ENCODE assay signal across 2 cellular contexts in genomic region chr16:89201467-89202377, GRCh38.
TF ChIP-seq lines count a peak whose summit lies in the region.

No MANE protein-coding gene starts in this region.

TF ChIP-seq in Ishikawa, 13 proteins besides CTCF, POLR2A, EP300 and RAD21:
- TF ChIP-seq USF1 (IDR thresholded peaks at IDR 0.05), result peak; percentile 83
- TF ChIP-seq TEAD4 (IDR thresholded peaks at IDR 0.05), result no peak

TF ChIP-seq in K562, 482 proteins besides CTCF, POLR2A, EP300 and RAD21 (continues in another document):
- no peak for TF ChIP-seq ZNF197 (CRISPR knock-in tag; IDR thresholded peaks at IDR 0.05; ENCODE audit: low read depth)
- 0 out of 2 replicates have a peak, but pooled peaks have one; percentile 6 for TF ChIP-seq CTBP1 (IDR thresholded peaks at IDR 0.05; ENCODE audit: borderline replicate concordance)
- no peak for TF ChIP-seq NR2F6 (CRISPR knock-in tag; IDR thresholded peaks at IDR 0.05)
- TF ChIP-seq TEAD2 (tag; IDR thresholded peaks at IDR 0.05), result no peak
- peak; percentile 64 for TF ChIP-seq USF1 (CRISPR knock-in tag; IDR thresholded peaks at IDR 0.05)
- 0 out of 4 replicates have a peak, but pooled peaks of 1 of the 2 experiments have one; percentile 44 for TF ChIP-seq NONO (IDR thresholded peaks at IDR 0.05; ENCODE audit: low read depth in 2 of 2, low read length in 1 of 2)
- TF ChIP-seq PRPF4 (IDR thresholded peaks at IDR 0.05; ENCODE audit: insufficient read depth, low read depth, low read length, poor library complexity, severe bottlenecking), result no peak
- no peak for TF ChIP-seq NEUROD1 (IDR thresholded peaks at IDR 0.05; ENCODE audit: borderline replicate concordance, low read depth, low read length, partially characterized antibody)
- peak; percentile 44; the same call in 1 of the 2 replicates for TF ChIP-seq SP1 (CRISPR knock-in tag; IDR thresholded peaks at IDR 0.05)
- 0 out of 2 replicates have a peak, but pooled peaks have one; percentile 22 for TF ChIP-seq THAP12 (CRISPR knock-in tag; IDR thresholded peaks at IDR 0.05)
- no peak for TF ChIP-seq ZSCAN32 (CRISPR knock-in tag; IDR thresholded peaks at IDR 0.05)
- TF ChIP-seq THAP7 (CRISPR knock-in tag; IDR thresholded peaks at IDR 0.05), result no peak
- peak; percentile 88 for TF ChIP-seq VEZF1 (CRISPR knock-in tag; IDR thresholded peaks at IDR 0.05)
- TF ChIP-seq DMBX1 (CRISPR knock-in tag; IDR thresholded peaks at IDR 0.05; ENCODE audit: borderline replicate concordance), result no peak
- no peak for TF ChIP-seq ZNF146 (CRISPR knock-in tag; IDR thresholded peaks at IDR 0.05; ENCODE audit: unreplicated experiment)
- no peak for TF ChIP-seq HMG20A (CRISPR knock-in tag; conservative IDR thresholded peaks at IDR 0.05)
- TF ChIP-seq E2F6 (IDR thresholded peaks at IDR 0.05; ENCODE audit: borderline replicate concordance in 1 of 2, extremely low read depth in 1 of 2, insufficient read depth in 1 of 2, insufficient read length in 1 of 2, low read depth in 1 of 2, low read length in 1 of 2, poor library complexity in 1 of 2, severe bottlenecking in 1 of 2), result peak in 1 of 2 experiments; percentile 50
- TF ChIP-seq USF2 (CRISPR knock-in tag; IDR thresholded peaks at IDR 0.05), result peak; percentile 74
- no peak for TF ChIP-seq FOXJ2 (tag; IDR thresholded peaks at IDR 0.05)
- peak; percentile 20; the same call in 1 of the 2 replicates for TF ChIP-seq KDM2B (CRISPR knock-in tag; IDR thresholded peaks at IDR 0.05)
- TF ChIP-seq CCNT2 (IDR thresholded peaks at IDR 0.05; ENCODE audit: borderline replicate concordance, extremely low read depth, insufficient read length, low read depth, low read length), result peak; percentile 22
- no peak for TF ChIP-seq ZNF518B (CRISPR knock-in tag; IDR thresholded peaks at IDR 0.05)
- TF ChIP-seq THRA (IDR thresholded peaks at IDR 0.05), result no peak
- peak; percentile 82 for TF ChIP-seq BHLHE40 (IDR thresholded peaks at IDR 0.05; ENCODE audit: low read length)
- no peak for TF ChIP-seq LEF1 (IDR thresholded peaks at IDR 0.05)
- peak; percentile 17 for TF ChIP-seq HNRNPLL (IDR thresholded peaks at IDR 0.05; ENCODE audit: low read depth, low read length, poor library complexity, severe bottlenecking)
- TF ChIP-seq NRF1 (conservative IDR thresholded peaks at IDR 0.05 in 1 of 2, IDR thresholded peaks at IDR 0.05 in 1 of 2), result 0 out of 4 replicates have a peak, but pooled peaks of 1 of the 2 experiments have one; percentile 7
- TF ChIP-seq PYGO2 (tag; IDR thresholded peaks at IDR 0.05), result no peak
- TF ChIP-seq MLLT1 (IDR thresholded peaks at IDR 0.05), result no peak
- peak; percentile 26 for TF ChIP-seq HMGN3 (IDR thresholded peaks at IDR 0.05; ENCODE audit: borderline replicate concordance, extremely low read depth, insufficient read length, low read depth, low read length)
- TF ChIP-seq GATAD2B (IDR thresholded peaks at IDR 0.05; ENCODE audit: borderline replicate concordance), result 0 out of 2 replicates have a peak, but pooled peaks have one; percentile 28
- TF ChIP-seq SFPQ (IDR thresholded peaks at IDR 0.05; ENCODE audit: low read depth, low read length), result no peak
- 0 out of 2 replicates have a peak, but pooled peaks have one; percentile 37 for TF ChIP-seq RB1 (IDR thresholded peaks at IDR 0.05; ENCODE audit: low read depth)
- TF ChIP-seq SIN3A (IDR thresholded peaks at IDR 0.05; ENCODE audit: borderline replicate concordance in 2 of 2, control insufficient read depth in 1 of 2, low read depth in 2 of 2, low read length in 2 of 2), result peak in 1 of 2 experiments; percentile 73; a peak in 1 of 4 replicates
- no peak for TF ChIP-seq AFF1 (IDR thresholded peaks at IDR 0.05; ENCODE audit: low read depth in 1 of 2, partially characterized antibody in 2 of 2)
- TF ChIP-seq ZNF174 (CRISPR knock-in tag; IDR thresholded peaks at IDR 0.05), result no peak
- peak; percentile 14 for TF ChIP-seq PCBP1 (IDR thresholded peaks at IDR 0.05; ENCODE audit: low read depth, low read length, poor library complexity, severe bottlenecking)
